Comparison of ENCODE assay signal across 15 cellular contexts in the genomic region with DNA sequence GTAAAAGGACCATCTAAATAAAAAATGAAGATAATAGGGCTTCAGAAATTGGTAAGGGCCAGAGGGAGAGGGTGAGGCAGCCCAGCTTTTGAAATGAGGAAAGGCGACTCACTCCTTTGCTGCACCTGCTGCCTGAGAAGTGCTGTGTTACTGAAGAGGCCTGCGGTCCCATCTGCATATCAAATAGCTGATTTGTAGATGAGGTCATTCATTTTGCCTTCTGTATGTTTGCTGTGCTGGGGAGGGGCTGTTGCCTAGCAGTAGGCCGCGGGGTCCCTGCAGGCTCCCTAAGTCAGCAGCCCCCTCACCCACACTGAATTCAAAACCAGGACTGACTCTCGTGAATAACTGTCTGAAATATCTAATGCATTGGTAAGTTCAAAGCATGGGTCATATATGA.
DNase-seq lines count a peak whose midpoint lies in the region; ATAC-seq and TF ChIP-seq lines count a peak whose summit lies in the region.
"Had no signal": no experiment of that assay in that cellular context is flagged by ENCODE, and none has a peak within 500 bp of the region (broad histone marks: within the 10 kb centered on the region; RNA-seq: fewer than 3 reads in every experiment).

No MANE protein-coding gene starts in this region.

- CTCF ChIA-PET in activated CD4-positive, alpha-beta T cell treated with anti-CD3 and anti-CD28 coated beads for 36 hours (lab: Charles Lee): no interaction called here

- TF ChIP-seq CTCF in lower leg skin (IDR thresholded peaks at IDR 0.05): no peak

- H3K4me1 Mint-ChIP-seq in activated CD4-positive, alpha-beta T cell treated with anti-CD3 and anti-CD28 coated beads for 36 hours: no peaks in the 10 kb centered on the region

- no peaks in the 10 kb centered on the region for H3K27me3 Mint-ChIP-seq in activated CD4-positive, alpha-beta T cell treated with anti-CD3 and anti-CD28 coated beads for 36 hours

- no peaks in the 10 kb centered on the region for H3K9me3 Mint-ChIP-seq in activated CD4-positive, alpha-beta T cell treated with anti-CD3 and anti-CD28 coated beads for 36 hours (ENCODE audit: low read depth)

- ATAC-seq in activated CD4-positive, alpha-beta T cell treated with anti-CD3 and anti-CD28 coated beads for 36 hours: no peak

- intact Hi-C loops in activated CD4-positive, alpha-beta T cell treated with anti-CD3 and anti-CD28 coated beads for 36 hours (cut with DNase I, micrococcal nuclease): no loop called here
- intact Hi-C loops in lower leg skin (cut with DNase I; ENCODE audit: low total_unique reads): no loop called here

- H3K36me3 Mint-ChIP-seq in activated CD4-positive, alpha-beta T cell treated with anti-CD3 and anti-CD28 coated beads for 36 hours (ENCODE audit: low read depth): no peaks in the 10 kb centered on the region

- DNase-seq in DMS79 (lab: John Stamatoyannopoulos, UW): peak; percentile 96
- peak; percentile 80 for DNase-seq in NCI-H1694 treated with DMSO at 0.1 percent for 48 hours (lab: John Stamatoyannopoulos, UW)
- DNase-seq in NCI-H774 (lab: John Stamatoyannopoulos, UW): peak; percentile 78
- peak; percentile 59 for DNase-seq in iPS-NIHi11 (ENCODE audit: low spot score)
- no peak for DNase-seq in activated effector memory CD4-positive, alpha-beta T cell treated with anti-CD3 and anti-CD28 coated beads, Interleukin-2, amount 50 U/mL, for 16 hours
- DNase-seq in activated naive CD4-positive, alpha-beta T cell (lab: John Stamatoyannopoulos, UW): no peak
- no peak for DNase-seq in activated CD4-positive, alpha-beta T cell treated with anti-CD3 and anti-CD28 coated beads for 36 hours
- DNase-seq in lower leg skin (ENCODE audit: low spot score in 2 of 2): no peak
- DNase-seq: activated CD4-positive, CD25-positive, alpha-beta regulatory T cell treated with anti-CD3 and anti-CD28 coated beads, Interleukin-2, amount 50 U/mL, for 72 hours; activated T-cell treated with anti-CD3 and anti-CD28 coated beads, Interleukin-2, amount 50 U/mL, for 1 hour; amygdala; dermis blood vessel endothelial cell; kidney; stimulated activated CD4-positive, alpha-beta T cell treated with anti-CD3 and anti-CD28 coated beads, Interleukin-4, amount 100 ng/mL, for 4 hours; stimulated activated naive CD4-positive, alpha-beta T cell treated with Interleukin-2 at 50 U/mL for 16 hours had no signal

- no peak for TF ChIP-seq POLR2A in lower leg skin (IDR thresholded peaks at IDR 0.05)

- POLR2A ChIA-PET in activated CD4-positive, alpha-beta T cell treated with anti-CD3 and anti-CD28 coated beads for 36 hours (lab: Charles Lee): no interaction called here

- no peak overlapping the region for H3K4me3 Mint-ChIP-seq in activated CD4-positive, alpha-beta T cell treated with anti-CD3 and anti-CD28 coated beads for 36 hours

- no peak overlapping the region for H3K4me3 ChIP-seq in lower leg skin (ENCODE audit: low read depth, poor library complexity, severe bottlenecking)

- 67 to 71% methylated on average over 5 of the region's 5 CpGs for WGBS in lower leg skin, 2 donors

- H3K27ac Mint-ChIP-seq in activated CD4-positive, alpha-beta T cell treated with anti-CD3 and anti-CD28 coated beads for 36 hours: no peak overlapping the region

Comparison
In these comparisons a context has a peak if more than half of its experiments do, and no peak if none do; other contexts are left out.
1. DNase-seq: peak in DMS79 (single experiment), NCI-H1694 treated with DMSO at 0.1 percent for 48 hours (single experiment), NCI-H774 (single experiment) and iPS-NIHi11 (single experiment); none in activated effector memory CD4-positive, alpha-beta T cell treated with anti-CD3 and anti-CD28 coated beads, Interleukin-2, amount 50 U/mL, for 16 hours (single experiment), activated naive CD4-positive, alpha-beta T cell (0 of 4), activated CD4-positive, alpha-beta T cell treated with anti-CD3 and anti-CD28 coated beads for 36 hours (single experiment) and lower leg skin (0 of 2).